In genomic region chr1:232793944-232794343, GRCh38 we compare ENCODE assay signal across 8 cellular contexts. TPM values are rescaled to one million over a fixed set of nuclear protein-coding genes. Genes with fewer than 3 reads are reported as not detected.
A peak's percentile ranks its signal among the peaks of the same experiment; 100 is the strongest.
DNase-seq lines count a peak whose midpoint lies in the region; ATAC-seq and TF ChIP-seq lines count a peak whose summit lies in the region.

No MANE protein-coding gene starts in this region.

- H3K27ac ChIP-seq in A673 (ENCODE audit: low read depth, low read length, poor library complexity, severe bottlenecking) (peak overlapping the region; percentile 78), colonic mucosa (no peak overlapping the region), thyroid gland (no peak overlapping the region)

- intact Hi-C loops in A673 (cut with micrococcal nuclease; ENCODE audit: unreplicated experiment) = loop anchor here (5.0 kb wide), 1 partner anchor 152 kb away; no protein-coding TSS in a partner anchor
- intact Hi-C loops in colonic mucosa (cut with DNase I) = no loop called here
- intact Hi-C loops in thyroid gland (cut with DNase I) = no loop called here

- no TSS peak for BruUV-seq in A673 (replicated peaks; lab: Mats Ljungman, UMichigan)

- POLR2A ChIA-PET in A673 (lab: Charles Lee; ENCODE audit: low non-redundant PET) = interaction anchor here (0.7 kb wide), 2 partner anchors 9 to 1585 kb away, joined by 3 read pairs; no protein-coding TSS in a partner anchor

- H3K4me3 ChIP-seq in A673 (ENCODE audit: low read depth, low read length, poor library complexity, severe bottlenecking) = no peak overlapping the region
- H3K4me3 ChIP-seq in colonic mucosa = no peak overlapping the region
- no peak overlapping the region for H3K4me3 ChIP-seq in thyroid gland (replicated peaks in 1 of 3)

- H3K27me3 ChIP-seq in A673 (replicated peaks; ENCODE audit: insufficient read depth, low read depth, low read length, poor library complexity) (no peaks in the 10 kb centered on the region), colonic mucosa (no peaks in the 10 kb centered on the region), thyroid gland (no peaks in the 10 kb centered on the region)

- CTCF ChIA-PET in A673 (lab: Charles Lee) = no interaction called here

- no peak overlapping the region for H3K9ac ChIP-seq in colonic mucosa (ENCODE audit: low read depth in 2 of 2, low read length in 2 of 2)

- 11 to 20% methylated on average over 3 of the region's 3 CpGs for WGBS in thyroid gland, 2 donors

- H3K36me3 ChIP-seq in A673 (ENCODE audit: insufficient read depth, low read length, poor library complexity, severe bottlenecking) = no peaks in the 10 kb centered on the region
- H3K36me3 ChIP-seq in colonic mucosa = no peaks in the 10 kb centered on the region
- no peaks in the 10 kb centered on the region for H3K36me3 ChIP-seq in thyroid gland

- peak; percentile 79 for ATAC-seq in GM19372 (IDR thresholded peaks at IDR 0.05; ENCODE audit: low read depth, unreplicated experiment)

- TF ChIP-seq POLR2A in thyroid gland (IDR thresholded peaks at IDR 0.05) = no peak

- H3K9me3 ChIP-seq in A673 (ENCODE audit: low read depth, low read length, poor library complexity, severe bottlenecking) = no peaks in the 10 kb centered on the region
- H3K9me3 ChIP-seq in colonic mucosa = no peaks in the 10 kb centered on the region
- H3K9me3 ChIP-seq in thyroid gland = no peaks in the 10 kb centered on the region

- peak; percentile 32 for TF ChIP-seq CTCF in A673 (conservative IDR thresholded peaks at IDR 0.05; ENCODE audit: low read depth, low read length)
- no peak for TF ChIP-seq CTCF in colonic mucosa (IDR thresholded peaks at IDR 0.05)
- TF ChIP-seq CTCF in thyroid gland (IDR thresholded peaks at IDR 0.05) = peak in 1 of 6 experiments; percentile 17

- peaks cover 51% of the 10 kb centered on the region for H3K4me1 ChIP-seq in A673 (ENCODE audit: insufficient read depth, low read length, poor library complexity, severe bottlenecking)
- H3K4me1 ChIP-seq in colonic mucosa = no peaks in the 10 kb centered on the region
- peaks cover 0 to 4% of the 10 kb centered on the region in 2 donors for H3K4me1 ChIP-seq in thyroid gland

- peak; percentile 97 for DNase-seq in A673 (ENCODE audit: low spot score)
- peak; percentile 12 for DNase-seq in NCI-H2196 (lab: John Stamatoyannopoulos, UW; ENCODE audit: unreplicated experiment)
- peak; percentile 37 for DNase-seq in colonic mucosa
- DNase-seq in thyroid gland = peak; percentile 3 to 9
- DNase-seq in activated effector memory CD4-positive, alpha-beta T cell treated with Interleukin-2 at 50 U/mL for 16 hours = no peak
- DNase-seq in GM19238 (ENCODE audit: insufficient read length, low spot score) = no peak
- no peak for DNase-seq in NCI-H1105 treated with DMSO at 0.1 percent for 48 hours (lab: John Stamatoyannopoulos, UW)

RNA-seq across cellular contexts. Expression of gene MAP10, which starts 11.3 kb away (rescaled TPM):
- total RNA-seq in A673 (2021) = 4.8 and 5.0 TPM in 2 replicates
- total RNA-seq in colonic mucosa = 1 to 10 TPM; 2.4 to 2.5 TPM
- 1 to 10 TPM; 3.8 to 6.6 (median 4.8) TPM for total RNA-seq in thyroid gland

Comparison
In these comparisons a context has a peak if more than half of its experiments do, and no peak if none do; other contexts are left out.
1. DNase-seq: peak in A673 (single experiment), NCI-H2196 (single experiment), colonic mucosa (single experiment) and thyroid gland (2 of 2); none in activated effector memory CD4-positive, alpha-beta T cell treated with Interleukin-2 at 50 U/mL for 16 hours (single experiment), GM19238 (single experiment) and NCI-H1105 treated with DMSO at 0.1 percent for 48 hours (single experiment).